12 cellular contexts compared by ENCODE assay signal in genomic region chr10:48653944-48654698, GRCh38. TPM values are rescaled to one million over a fixed set of nuclear protein-coding genes. Genes with fewer than 3 reads are reported as not detected.
"Had no signal": no experiment of that assay in that cellular context is flagged by ENCODE, and none has a peak within 500 bp of the region (broad histone marks: within the 10 kb centered on the region; RNA-seq: fewer than 3 reads in every experiment).

No MANE protein-coding gene starts in this region.

- H3K4me3 Mint-ChIP-seq: activated CD8-positive, alpha-beta T cell treated with anti-CD3 and anti-CD28 coated beads for 36 hours; activated T-cell treated with anti-CD3 and anti-CD28 coated beads, Interleukin-2, amount 50 U/mL, for 72 hours; T-helper 2 cell treated with Interferon-gamma antibody and Interleukin-4, amounts not matched to agents 5 μg/mL and 100 μg/mL, for 36 hours had no signal

- H3K4me3 ChIP-seq: skin epidermis, transverse colon had no signal

- H3K36me3 ChIP-seq: transverse colon had no signal

- H3K9me3 ChIP-seq: transverse colon had no signal

- DNase-seq: activated CD4-positive, CD25-positive, alpha-beta regulatory T cell treated with anti-CD3 and anti-CD28 coated beads, Interleukin-2, amount 50 U/mL, for 72 hours; activated CD8-positive, alpha-beta memory T cell treated with anti-CD3 and anti-CD28 coated beads, Interleukin-2, amount 50 U/mL, for 4 hours; activated CD8-positive, alpha-beta T cell treated with anti-CD3 and anti-CD28 coated beads for 36 hours; activated naive CD4-positive, alpha-beta T cell treated with Interleukin-2 at 50 U/mL for 16 hours; activated T-cell treated with anti-CD3 and anti-CD28 coated beads, Interleukin-2, amount 50 U/mL, for 72 hours; effector CD4-positive, alpha-beta T cell; retina; stimulated activated CD4-positive, alpha-beta T cell treated with anti-CD3 and anti-CD28 coated beads, Interleukin-4, amount 100 ng/mL, for 4 hours; transverse colon had no signal

- H3K27ac ChIP-seq: skin epidermis, transverse colon had no signal

- H3K9me3 Mint-ChIP-seq: activated CD8-positive, alpha-beta T cell treated with anti-CD3 and anti-CD28 coated beads for 36 hours; activated T-cell treated with anti-CD3 and anti-CD28 coated beads, Interleukin-2, amount 50 U/mL, for 72 hours; T-helper 2 cell treated with Interferon-gamma antibody and Interleukin-4, amounts not matched to agents 5 μg/mL and 100 μg/mL, for 36 hours had no signal

- ATAC-seq: activated CD8-positive, alpha-beta T cell treated with anti-CD3 and anti-CD28 coated beads for 36 hours; activated T-cell treated with anti-CD3 and anti-CD28 coated beads, Interleukin-2, amount 50 U/mL, for 72 hours had no signal

- H3K27ac Mint-ChIP-seq: activated CD8-positive, alpha-beta T cell treated with anti-CD3 and anti-CD28 coated beads for 36 hours; activated T-cell treated with anti-CD3 and anti-CD28 coated beads, Interleukin-2, amount 50 U/mL, for 72 hours; T-helper 2 cell treated with Interferon-gamma antibody and Interleukin-4, amounts not matched to agents 5 μg/mL and 100 μg/mL, for 36 hours had no signal

RNA-seq across cellular contexts. Expression of gene WDFY4, which starts 30.6 kb away (rescaled TPM):
- total RNA-seq: kidney epithelial cell had no signal

RNA-seq across cellular contexts. Expression of gene ARHGAP22, which starts 49.2 kb away (rescaled TPM):
- total RNA-seq: activated CD8-positive, alpha-beta T cell treated with anti-CD3 and anti-CD28 coated beads for 36 hours; activated T-cell treated with anti-CD3 and anti-CD28 coated beads, Interleukin-2, amount 50 U/mL, for 72 hours had no signal
